23 cellular contexts compared by ENCODE assay signal in genomic region chr10:86327954-86328705, GRCh38. TPM values are rescaled to one million over a fixed set of nuclear protein-coding genes. Genes with fewer than 3 reads are reported as not detected.
"Had no signal": no experiment of that assay in that cellular context is flagged by ENCODE, and none has a peak within 500 bp of the region (broad histone marks: within the 10 kb centered on the region; RNA-seq: fewer than 3 reads in every experiment).

No MANE protein-coding gene starts in this region.

- H3K9me3 Mint-ChIP-seq: activated CD8-positive, alpha-beta T cell treated with anti-CD3 and anti-CD28 coated beads for 36 hours; activated naive CD4-positive, alpha-beta T cell treated with anti-CD3 and anti-CD28 coated beads, Interleukin-2, amount 50 U/mL, for 24 hours; activated T-cell treated with anti-CD3 and anti-CD28 coated beads, Interleukin-2, amount 50 U/mL, for 72 hours; activated T-helper 2 cell treated with anti-CD3 and anti-CD28 coated beads, Interferon-gamma antibody, Interleukin-2, Interleukin-4, amounts not matched to agents 10 μg/mL and 5 μg/mL and 100 μg/mL, durations not matched to agents 14 hours and 24 hours and 36 hours; T-cell had no signal

- ATAC-seq: activated CD4-positive, alpha-beta T cell treated with anti-CD3 and anti-CD28 coated beads for 36 hours; activated CD8-positive, alpha-beta T cell treated with anti-CD3 and anti-CD28 coated beads for 36 hours; activated T-cell treated with anti-CD3 and anti-CD28 coated beads, Interleukin-2, amount 50 U/mL, for 72 hours; PC-3; T-cell had no signal

- H3K4me3 Mint-ChIP-seq: activated CD4-positive, alpha-beta T cell treated with anti-CD3 and anti-CD28 coated beads for 36 hours; activated CD8-positive, alpha-beta T cell treated with anti-CD3 and anti-CD28 coated beads for 36 hours; activated naive CD4-positive, alpha-beta T cell treated with anti-CD3 and anti-CD28 coated beads, Interleukin-2, amount 50 U/mL, for 24 hours; activated T-cell treated with anti-CD3 and anti-CD28 coated beads, Interleukin-2, amount 50 U/mL, for 72 hours; T-cell had no signal

- H3K27me3 ChIP-seq: breast epithelium had no signal

- DNase-seq: activated CD4-positive, alpha-beta T cell treated with anti-CD3 and anti-CD28 coated beads for 36 hours; activated CD4-positive, alpha-beta T cell treated with anti-CD3 and anti-CD28 coated beads, Interleukin-2, amount 50 U/mL, for 1 hour; activated CD8-positive, alpha-beta T cell treated with anti-CD3 and anti-CD28 coated beads for 36 hours; activated gamma-delta T cell treated with Interleukin-2 at 50 U/mL for 16 hours; activated T-cell treated with anti-CD3 and anti-CD28 coated beads, Interleukin-2, amount 50 U/mL, for 72 hours; caudate nucleus; Kasumi-1; NCI-H1417; NCI-H1930; NCI-H2107; NCI-H2171 treated with DMSO at 0.1 percent for 48 hours; NCI-H226; NCI-H526 treated with DMSO at 0.1 percent for 48 hours; PC-3; SIG-M5; T-cell had no signal

- FAIRE-seq: RCC 7860 had no signal

- H3K27ac ChIP-seq: breast epithelium, VCaP had no signal

- H3K36me3 Mint-ChIP-seq: activated naive CD4-positive, alpha-beta T cell treated with anti-CD3 and anti-CD28 coated beads, Interleukin-2, amount 50 U/mL, for 24 hours; T-cell had no signal

- H3K27ac Mint-ChIP-seq: activated CD4-positive, alpha-beta T cell treated with anti-CD3 and anti-CD28 coated beads for 36 hours; activated CD8-positive, alpha-beta T cell treated with anti-CD3 and anti-CD28 coated beads for 36 hours; activated naive CD4-positive, alpha-beta T cell treated with anti-CD3 and anti-CD28 coated beads, Interleukin-2, amount 50 U/mL, for 24 hours; activated T-cell treated with anti-CD3 and anti-CD28 coated beads, Interleukin-2, amount 50 U/mL, for 72 hours; activated T-helper 2 cell treated with anti-CD3 and anti-CD28 coated beads, Interferon-gamma antibody, Interleukin-2, Interleukin-4, amounts not matched to agents 10 μg/mL and 5 μg/mL and 100 μg/mL, durations not matched to agents 14 hours and 24 hours and 36 hours; T-cell had no signal

- H3K4me1 ChIP-seq: breast epithelium had no signal

- H3K9me3 ChIP-seq: breast epithelium had no signal

- H3K36me3 ChIP-seq: breast epithelium had no signal

- H3K27me3 Mint-ChIP-seq: activated naive CD4-positive, alpha-beta T cell treated with anti-CD3 and anti-CD28 coated beads, Interleukin-2, amount 50 U/mL, for 24 hours had no signal

- H3K4me1 Mint-ChIP-seq: activated CD4-positive, alpha-beta T cell treated with anti-CD3 and anti-CD28 coated beads for 36 hours; activated naive CD4-positive, alpha-beta T cell treated with anti-CD3 and anti-CD28 coated beads, Interleukin-2, amount 50 U/mL, for 24 hours; T-cell had no signal

- H3K4me3 ChIP-seq: breast epithelium had no signal

RNA-seq across cellular contexts. Expression of gene GRID1, which starts 38.5 kb away (rescaled TPM):
- total RNA-seq: activated CD4-positive, alpha-beta T cell treated with anti-CD3 and anti-CD28 coated beads for 36 hours; activated CD8-positive, alpha-beta T cell treated with anti-CD3 and anti-CD28 coated beads for 36 hours; activated T-cell treated with anti-CD3 and anti-CD28 coated beads, Interleukin-2, amount 50 U/mL, for 72 hours; activated T-helper 2 cell treated with anti-CD3 and anti-CD28 coated beads, Interferon-gamma antibody, Interleukin-2, Interleukin-4, amounts not matched to agents 10 μg/mL and 5 μg/mL and 100 μg/mL, durations not matched to agents 14 hours and 24 hours and 36 hours; PC-3; T-helper 2 cell treated with Interferon-gamma antibody and Interleukin-4, amounts not matched to agents 100 ng/mL and 5 ng/mL, for 36 hours had no signal
- polyA plus RNA-seq: aorta had no signal
